ENCODE assay signal across 31 cellular contexts in genomic region chr2:168097431-168097830, GRCh38.
DNase-seq lines count a peak whose midpoint lies in the region; ATAC-seq and TF ChIP-seq lines count a peak whose summit lies in the region.
"Had no signal": no experiment of that assay in that cellular context is flagged by ENCODE, and none has a peak within 500 bp of the region (broad histone marks: within the 10 kb centered on the region; RNA-seq: fewer than 3 reads in every experiment).

No MANE protein-coding gene starts in this region.

- H3K27me3 Mint-ChIP-seq in activated CD8-positive, alpha-beta T cell treated with anti-CD3 and anti-CD28 coated beads, Interleukin-2, amount 10 ng/mL, durations not matched to agents 7 days and 5 days (ENCODE audit: low read depth): no peaks in the 10 kb centered on the region
- no peaks in the 10 kb centered on the region for H3K27me3 Mint-ChIP-seq in activated CD8-positive, alpha-beta T cell treated with anti-CD3 and anti-CD28 coated beads for 36 hours
- no peaks in the 10 kb centered on the region for H3K27me3 Mint-ChIP-seq in WTC11 (ENCODE audit: low read depth)
- H3K27me3 Mint-ChIP-seq: activated CD4-positive, alpha-beta T cell treated with anti-CD3 and anti-CD28 coated beads for 36 hours; activated naive CD8-positive, alpha-beta T cell had no signal

- H2AFZ ChIP-seq in mammary epithelial cell (ENCODE audit: low read depth, low read length): no peak overlapping the region

- no peak for TF ChIP-seq CTCF in activated CD8-positive, alpha-beta T cell treated with anti-CD3 and anti-CD28 coated beads for 36 hours (IDR thresholded peaks at IDR 0.05)
- no peak for TF ChIP-seq CTCF in mammary epithelial cell (conservative IDR thresholded peaks at IDR 0.05 in 1 of 2, IDR thresholded peaks at IDR 0.05 in 1 of 2; ENCODE audit: extremely low read depth in 1 of 2, insufficient read depth in 1 of 2, low read depth in 1 of 2, low read length in 2 of 2)
- TF ChIP-seq CTCF in WTC11 (IDR thresholded peaks at IDR 0.05): no peak
- no peak for TF ChIP-seq CTCF in gastroesophageal sphincter (IDR thresholded peaks at IDR 0.05)

- POLR2A ChIA-PET in activated CD8-positive, alpha-beta T cell treated with anti-CD3 and anti-CD28 coated beads, Interleukin-2, amount 10 ng/mL, durations not matched to agents 7 days and 5 days (lab: Charles Lee): interaction anchor here (0.7 kb wide), 1 partner anchor 46 kb away, joined by 3 read pairs; no protein-coding TSS in a partner anchor
- POLR2A ChIA-PET in activated CD8-positive, alpha-beta T cell treated with anti-CD3 and anti-CD28 coated beads for 36 hours (lab: Charles Lee): no interaction called here
- POLR2A ChIA-PET in WTC11 (lab: Charles Lee): no interaction called here

- WGBS in mammary epithelial cell (ENCODE audit: low coverage, missing lambda C conversion rate): 0% methylated on average over 5 of the region's 5 CpGs
- 92 to 97% methylated on average over 3 to 5 of the region's 5 CpGs for WGBS in gastroesophageal sphincter (ENCODE audit: low coverage in 1 of 2), 2 donors

- H3K79me2 ChIP-seq in mammary epithelial cell (ENCODE audit: insufficient read depth, low read length): no peaks in the 10 kb centered on the region

- TF ChIP-seq EP300 in gastroesophageal sphincter (IDR thresholded peaks at IDR 0.05): no peak

- peaks cover 9% of the 10 kb centered on the region for H3K4me1 ChIP-seq in mammary epithelial cell (ENCODE audit: insufficient read depth, low read length)
- no peaks in the 10 kb centered on the region for H3K4me1 ChIP-seq in gastroesophageal sphincter
- H3K4me1 ChIP-seq: heart left ventricle, suprapubic skin had no signal

- no peaks in the 10 kb centered on the region for H3K9me3 Mint-ChIP-seq in activated CD8-positive, alpha-beta T cell treated with anti-CD3 and anti-CD28 coated beads, Interleukin-2, amount 10 ng/mL, durations not matched to agents 7 days and 5 days (ENCODE audit: insufficient read depth)
- H3K9me3 Mint-ChIP-seq in activated CD8-positive, alpha-beta T cell treated with anti-CD3 and anti-CD28 coated beads for 36 hours: no peaks in the 10 kb centered on the region
- peaks cover 11% of the 10 kb centered on the region for H3K9me3 Mint-ChIP-seq in WTC11
- H3K9me3 Mint-ChIP-seq: activated T-helper 2 cell treated with anti-CD3 and anti-CD28 coated beads, Interferon-gamma antibody, Interleukin-2, Interleukin-4, amounts not matched to agents 10 μg/mL and 5 μg/mL and 100 μg/mL, durations not matched to agents 14 hours and 24 hours and 36 hours; natural killer cell had no signal

- peak overlapping the region; percentile 57 for H3K4me2 ChIP-seq in mammary epithelial cell (ENCODE audit: insufficient read depth, low read depth, low read length)
- H3K4me2 ChIP-seq: KMS-11 had no signal

- no peaks in the 10 kb centered on the region for H3K4me1 Mint-ChIP-seq in activated CD8-positive, alpha-beta T cell treated with anti-CD3 and anti-CD28 coated beads, Interleukin-2, amount 10 ng/mL, durations not matched to agents 7 days and 5 days (ENCODE audit: low read depth)
- H3K4me1 Mint-ChIP-seq in activated CD8-positive, alpha-beta T cell treated with anti-CD3 and anti-CD28 coated beads for 36 hours (ENCODE audit: low read depth): no peaks in the 10 kb centered on the region
- H3K4me1 Mint-ChIP-seq in WTC11: no peaks in the 10 kb centered on the region
- H3K4me1 Mint-ChIP-seq: activated CD4-positive, alpha-beta T cell treated with anti-CD3 and anti-CD28 coated beads for 36 hours; CD14-positive monocyte had no signal

- H3K27me3 ChIP-seq in mammary epithelial cell (ENCODE audit: insufficient read depth, low read length) (no peaks in the 10 kb centered on the region), gastroesophageal sphincter (no peaks in the 10 kb centered on the region)
- H3K27me3 ChIP-seq: cardiac muscle cell, heart left ventricle, suprapubic skin had no signal

- no peaks in the 10 kb centered on the region for H3K36me3 ChIP-seq in mammary epithelial cell (ENCODE audit: insufficient read depth, low read length)
- peaks cover 0 to 27% of the 10 kb centered on the region in 2 donors for H3K36me3 ChIP-seq in gastroesophageal sphincter
- H3K36me3 ChIP-seq: cardiac muscle cell, suprapubic skin had no signal

- peak overlapping the region in 1 of 3 experiments; percentile 31 for H3K4me3 ChIP-seq in mammary epithelial cell (replicated peaks in 1 of 3; ENCODE audit: insufficient read depth in 1 of 3, low read depth in 2 of 3, low read length in 3 of 3)
- H3K4me3 ChIP-seq in gastroesophageal sphincter: no peak overlapping the region
- H3K4me3 ChIP-seq: cardiac muscle cell, heart left ventricle, lung, mucosa of descending colon, suprapubic skin had no signal

- dilution Hi-C loops in mammary epithelial cell (cut with HindIII; ENCODE audit: low sequenced_read_pairs): no loop called here

- no peak for TF ChIP-seq POLR2A in gastroesophageal sphincter (IDR thresholded peaks at IDR 0.05)

- H3K27ac Mint-ChIP-seq in activated CD8-positive, alpha-beta T cell treated with anti-CD3 and anti-CD28 coated beads, Interleukin-2, amount 10 ng/mL, durations not matched to agents 7 days and 5 days: peak overlapping the region; percentile 44
- H3K27ac Mint-ChIP-seq in activated CD8-positive, alpha-beta T cell treated with anti-CD3 and anti-CD28 coated beads for 36 hours: no peak overlapping the region
- no peak overlapping the region for H3K27ac Mint-ChIP-seq in WTC11
- H3K27ac Mint-ChIP-seq: activated CD4-positive, alpha-beta T cell treated with anti-CD3 and anti-CD28 coated beads for 36 hours; activated naive CD8-positive, alpha-beta T cell; activated T-helper 2 cell treated with anti-CD3 and anti-CD28 coated beads, Interferon-gamma antibody, Interleukin-2, Interleukin-4, amounts not matched to agents 10 μg/mL and 5 μg/mL and 100 μg/mL, durations not matched to agents 14 hours and 24 hours and 36 hours; natural killer cell had no signal

- H3K9me3 ChIP-seq in mammary epithelial cell (replicated peaks; ENCODE audit: insufficient read depth, low read length) (no peaks in the 10 kb centered on the region), gastroesophageal sphincter (no peaks in the 10 kb centered on the region)
- H3K9me3 ChIP-seq: heart left ventricle, mucosa of descending colon, suprapubic skin had no signal

- no peak for DNase-seq in activated CD8-positive, alpha-beta T cell treated with anti-CD3 and anti-CD28 coated beads, Interleukin-2, amount 10 ng/mL, durations not matched to agents 7 days and 5 days
- no peak for DNase-seq in activated CD8-positive, alpha-beta T cell treated with anti-CD3 and anti-CD28 coated beads for 36 hours
- DNase-seq in mammary epithelial cell (peak; percentile 97), kidney tubule cell (ENCODE audit: low spot score) (peak; percentile 96), WTC11 (ENCODE audit: low spot score) (no peak), UCSD-AML1 (lab: John Stamatoyannopoulos, UW; ENCODE audit: unreplicated experiment) (no peak)
- DNase-seq: 8988T; activated CD4-positive, alpha-beta T cell treated with anti-CD3 and anti-CD28 coated beads for 36 hours; anterior cingulate cortex; DND-41; GOT3; heart left ventricle; kidney; mucosa of descending colon; natural killer cell; NCI-H1417 treated with DMSO at 0.1 percent for 48 hours; NCI-H2081; NCI-H774; SIG-M5; stimulated activated CD4-positive, alpha-beta T cell treated with anti-CD3 and anti-CD28 coated beads, Interleukin-15, amount 100 ng/mL, for 24 hours; stimulated activated CD4-positive, alpha-beta T cell treated with anti-CD3 and anti-CD28 coated beads, Interleukin-4, amount 100 ng/mL, for 4 hours had no signal

- H3K4me3 Mint-ChIP-seq in activated CD8-positive, alpha-beta T cell treated with anti-CD3 and anti-CD28 coated beads, Interleukin-2, amount 10 ng/mL, durations not matched to agents 7 days and 5 days: no peak overlapping the region
- H3K4me3 Mint-ChIP-seq in activated CD8-positive, alpha-beta T cell treated with anti-CD3 and anti-CD28 coated beads for 36 hours: no peak overlapping the region
- H3K4me3 Mint-ChIP-seq in WTC11: no peak overlapping the region
- H3K4me3 Mint-ChIP-seq: activated CD4-positive, alpha-beta T cell treated with anti-CD3 and anti-CD28 coated beads for 36 hours; activated naive CD8-positive, alpha-beta T cell; CD14-positive monocyte; natural killer cell had no signal

- H4K20me1 ChIP-seq in mammary epithelial cell (ENCODE audit: insufficient read depth, low read length): no peaks in the 10 kb centered on the region

- CTCF ChIA-PET in activated CD8-positive, alpha-beta T cell treated with anti-CD3 and anti-CD28 coated beads, Interleukin-2, amount 10 ng/mL, durations not matched to agents 7 days and 5 days (lab: Charles Lee): interaction anchor here (1.9 kb wide), 1 partner anchor 22 kb away, joined by 5 read pairs; no protein-coding TSS in a partner anchor
- CTCF ChIA-PET in activated CD8-positive, alpha-beta T cell treated with anti-CD3 and anti-CD28 coated beads for 36 hours (lab: Charles Lee): interaction anchor here (1.7 kb wide), 1 partner anchor 21 kb away, joined by 4 read pairs; no protein-coding TSS in a partner anchor
- CTCF ChIA-PET in mammary epithelial cell (lab: Charles Lee; ENCODE audit: low non-redundant PET) (interaction anchor here (0.6 to 0.7 kb wide), 2 partner anchors 125 to 1688 kb away, joined by 4 to 6 read pairs; no protein-coding TSS in a partner anchor), WTC11 (lab: Charles Lee) (interaction anchor here (2.5 kb wide), 1 partner anchor 21 kb away, joined by 11 read pairs; no protein-coding TSS in a partner anchor)

- in situ Hi-C loops in mammary epithelial cell (cut with MboI; ENCODE audit: low sequenced_read_pairs in 2 of 2): no loop called here

- peak overlapping the region; percentile 38 for H3K9ac ChIP-seq in mammary epithelial cell (ENCODE audit: insufficient read depth, low read length)
- H3K9ac ChIP-seq: KMS-11 had no signal

- intact Hi-C loops in activated CD8-positive, alpha-beta T cell treated with anti-CD3 and anti-CD28 coated beads for 36 hours (cut with micrococcal nuclease): no loop called here
- intact Hi-C loops in mammary epithelial cell (cut with micrococcal nuclease): no loop called here

- peak overlapping the region; percentile 90 for H3K27ac ChIP-seq in mammary epithelial cell (ENCODE audit: insufficient read depth, low read depth, low read length)
- H3K27ac ChIP-seq in gastroesophageal sphincter: no peak overlapping the region
- H3K27ac ChIP-seq: cardiac muscle cell, heart left ventricle, KMS-11, suprapubic skin had no signal

- H3K36me3 Mint-ChIP-seq in activated CD8-positive, alpha-beta T cell treated with anti-CD3 and anti-CD28 coated beads, Interleukin-2, amount 10 ng/mL, durations not matched to agents 7 days and 5 days (ENCODE audit: low read depth): peaks cover 19% of the 10 kb centered on the region
- peaks cover 20% of the 10 kb centered on the region for H3K36me3 Mint-ChIP-seq in activated CD8-positive, alpha-beta T cell treated with anti-CD3 and anti-CD28 coated beads for 36 hours (ENCODE audit: low read depth)
- H3K36me3 Mint-ChIP-seq in WTC11: peaks cover 13% of the 10 kb centered on the region
- H3K36me3 Mint-ChIP-seq: natural killer cell had no signal

- no peak for ATAC-seq in activated CD8-positive, alpha-beta T cell treated with anti-CD3 and anti-CD28 coated beads, Interleukin-2, amount 10 ng/mL, durations not matched to agents 7 days and 5 days
- no peak for ATAC-seq in activated CD8-positive, alpha-beta T cell treated with anti-CD3 and anti-CD28 coated beads for 36 hours
- ATAC-seq in WTC11 (no peak), HG03196 (IDR thresholded peaks at IDR 0.05; ENCODE audit: unreplicated experiment) (no peak), gastroesophageal sphincter (no peak)
- ATAC-seq: activated CD4-positive, alpha-beta T cell treated with anti-CD3 and anti-CD28 coated beads for 36 hours; heart left ventricle; mucosa of descending colon; natural killer cell; Panc1 had no signal

- no TSS peak for BruUV-seq in mammary epithelial cell (replicated peaks; lab: Mats Ljungman, UMichigan)

Comparison
In these comparisons a context has a peak if more than half of its experiments do, and no peak if none do; other contexts are left out.
1. DNase-seq: peak in mammary epithelial cell (single experiment) and kidney tubule cell (single experiment); none in activated CD8-positive, alpha-beta T cell treated with anti-CD3 and anti-CD28 coated beads, Interleukin-2, amount 10 ng/mL, durations not matched to agents 7 days and 5 days (single experiment), activated CD8-positive, alpha-beta T cell treated with anti-CD3 and anti-CD28 coated beads for 36 hours (single experiment), WTC11 (single experiment) and UCSD-AML1 (single experiment).